Comparison of ENCODE assay signal across 27 cellular contexts in the genomic region with DNA sequence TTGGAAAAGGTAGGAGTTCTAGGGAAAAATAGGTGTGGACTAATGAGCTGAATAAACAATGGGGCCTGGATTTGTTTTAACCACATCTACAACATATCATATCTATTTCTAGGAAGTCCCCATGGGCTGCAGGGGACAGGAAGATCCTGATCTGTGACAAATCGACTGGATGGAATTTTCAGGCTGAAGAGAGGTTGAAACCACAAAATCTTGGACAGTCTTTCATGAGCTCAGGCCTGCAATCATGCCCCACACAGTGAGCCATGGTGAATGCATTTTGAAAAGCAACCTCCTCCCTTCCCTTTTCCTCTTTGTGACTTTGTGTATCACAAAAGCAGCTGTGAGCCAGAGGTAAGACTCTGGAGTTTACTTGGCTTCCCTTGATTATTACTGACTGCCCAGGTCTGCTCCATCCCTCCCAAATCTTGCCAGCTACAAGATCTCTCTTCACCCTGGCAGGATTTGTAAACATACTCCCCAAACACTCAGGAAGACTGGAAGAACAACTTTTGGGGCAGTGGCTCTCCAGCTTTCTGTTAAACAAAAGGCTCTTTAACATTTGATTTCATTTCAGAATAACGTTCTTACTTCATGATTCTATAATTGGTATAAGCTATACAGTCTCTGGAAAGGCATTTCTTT.
A peak's percentile ranks its signal among the peaks of the same experiment; 100 is the strongest.
DNase-seq lines count a peak whose midpoint lies in the region; ATAC-seq and TF ChIP-seq lines count a peak whose summit lies in the region.
"Had no signal": no experiment of that assay in that cellular context is flagged by ENCODE, and none has a peak within 500 bp of the region (broad histone marks: within the 10 kb centered on the region; RNA-seq: fewer than 3 reads in every experiment).

No MANE protein-coding gene starts in this region.

- H3K9me3 ChIP-seq in H9 (ENCODE audit: control insufficient read depth, low read depth, low read length) (no peaks in the 10 kb centered on the region), endodermal cell (ENCODE audit: control insufficient read depth, low read length) (no peaks in the 10 kb centered on the region), colonic mucosa (no peaks in the 10 kb centered on the region), ascending aorta (no peaks in the 10 kb centered on the region)
- H3K9me3 ChIP-seq: BLaER1, breast epithelium, left ventricle myocardium inferior, MG63, prostate gland, tibial artery had no signal

- no peak for ATAC-seq in HG03045 (IDR thresholded peaks at IDR 0.05; ENCODE audit: unreplicated experiment)
- ATAC-seq: Panc1, sciatic nerve, T-helper 17 cell had no signal

- H3T11ph ChIP-seq in H9 (ENCODE audit: low read length) = no peak overlapping the region

- no peak overlapping the region for H3K14ac ChIP-seq in H9 (ENCODE audit: insufficient read depth, low read length)

- WGBS in H9 (ENCODE audit: extremely low coverage, insufficient read length, low lambda C conversion rate) = no CpG with 5 or more reads among the region's 2 CpGs
- WGBS in endodermal cell (ENCODE audit: insufficient coverage in 1 of 2, insufficient read length in 1 of 2), 2 experiments = 81 to 100% methylated on average over 2 of the region's 2 CpGs

- no peaks in the 10 kb centered on the region for H4K20me1 ChIP-seq in H9 (ENCODE audit: control insufficient read depth, insufficient read depth, insufficient read length)
- H4K20me1 ChIP-seq: BLaER1 had no signal

- H3K4me3 ChIP-seq in endodermal cell (ENCODE audit: low read length) (peak overlapping the region; percentile 4), colonic mucosa (no peak overlapping the region), ascending aorta (no peak overlapping the region)
- H3K4me3 ChIP-seq: BLaER1, breast epithelium, left ventricle myocardium inferior, MG63, prostate gland, tibial artery had no signal

- H3K36me3 ChIP-seq in endodermal cell (ENCODE audit: control insufficient read depth, insufficient read depth, low read length) (no peaks in the 10 kb centered on the region), colonic mucosa (no peaks in the 10 kb centered on the region), ascending aorta (no peaks in the 10 kb centered on the region)
- H3K36me3 ChIP-seq: BLaER1, breast epithelium, left ventricle myocardium inferior, MG63, prostate gland, tibial artery had no signal

- H4K5ac ChIP-seq in H9 (ENCODE audit: insufficient read length, low read depth, low read length) = no peak overlapping the region

- intact Hi-C loops in colonic mucosa (cut with DNase I) = no loop called here
- intact Hi-C loops in ascending aorta (cut with DNase I) = no loop called here

- TF ChIP-seq CTCF in H9 (conservative IDR thresholded peaks at IDR 0.05) (no peak), endodermal cell (conservative IDR thresholded peaks at IDR 0.05) (no peak), neural crest cell (conservative IDR thresholded peaks at IDR 0.05) (no peak), colonic mucosa (IDR thresholded peaks at IDR 0.05) (no peak), ascending aorta (IDR thresholded peaks at IDR 0.05) (no peak)

- H2AFZ ChIP-seq in H9 (ENCODE audit: low read length) = peak overlapping the region; percentile 67

- no peak overlapping the region for H4K91ac ChIP-seq in H9 (ENCODE audit: insufficient read length, low read depth, low read length)

- H3K18ac ChIP-seq in H9 (ENCODE audit: insufficient read length, low read depth, low read length) = no peak overlapping the region

- H3K23me2 ChIP-seq in H9 (ENCODE audit: insufficient read length, low read depth, low read length, poor library complexity, severe bottlenecking) = no peaks in the 10 kb centered on the region

- H2AK5ac ChIP-seq in H9 (ENCODE audit: insufficient read length, low read length) = no peak overlapping the region

- H3K36me3 Mint-ChIP-seq in H9 (ENCODE audit: insufficient read depth in 1 of 3, low read depth in 3 of 3) (no peaks in the 10 kb centered on the region), endodermal cell (ENCODE audit: low read depth) (no peaks in the 10 kb centered on the region), neural crest cell (ENCODE audit: low read depth) (no peaks in the 10 kb centered on the region)
- H3K36me3 Mint-ChIP-seq: activated naive CD4-positive, alpha-beta T cell treated with anti-CD3 and anti-CD28 coated beads, Interleukin-2, amount 10 ng/mL, durations not matched to agents 7 days and 5 days; mesothelial cell of epicardium; naive B cell had no signal

- H3K79me2 ChIP-seq in H9 (ENCODE audit: insufficient read depth, low read length) = no peaks in the 10 kb centered on the region

- no peak overlapping the region for H2BK12ac ChIP-seq in H9 (ENCODE audit: insufficient read length, low read depth, low read length)

- H3K4me1 Mint-ChIP-seq in H9 (peaks cover 19 to 22% of the 10 kb centered on the region in 2 experiments), endodermal cell (peaks cover 17% of the 10 kb centered on the region), neural crest cell (peaks cover 4% of the 10 kb centered on the region)
- H3K4me1 Mint-ChIP-seq: activated CD4-positive, alpha-beta memory T cell treated with anti-CD3 and anti-CD28 coated beads, Interleukin-2, amount 10 ng/mL, durations not matched to agents 7 days and 5 days; activated naive CD4-positive, alpha-beta T cell treated with anti-CD3 and anti-CD28 coated beads, Interleukin-2, amount 10 ng/mL, durations not matched to agents 7 days and 5 days; naive B cell; T-helper 17 cell had no signal

- H3K4me3 Mint-ChIP-seq in H9 (no peak overlapping the region), endodermal cell (no peak overlapping the region), neural crest cell (no peak overlapping the region)
- H3K4me3 Mint-ChIP-seq: activated CD4-positive, alpha-beta memory T cell treated with anti-CD3 and anti-CD28 coated beads, Interleukin-2, amount 10 ng/mL, durations not matched to agents 7 days and 5 days; activated naive CD4-positive, alpha-beta T cell treated with anti-CD3 and anti-CD28 coated beads, Interleukin-2, amount 10 ng/mL, durations not matched to agents 7 days and 5 days; mesothelial cell of epicardium; naive B cell; T-helper 17 cell had no signal

- H3K27me3 ChIP-seq in H9 (ENCODE audit: insufficient read depth, low read length) = no peaks in the 10 kb centered on the region
- H3K27me3 ChIP-seq in endodermal cell (ENCODE audit: control insufficient read depth, insufficient read depth, low read length, poor library complexity, severe bottlenecking) = no peaks in the 10 kb centered on the region
- H3K27me3 ChIP-seq in colonic mucosa = no peaks in the 10 kb centered on the region
- H3K27me3 ChIP-seq in ascending aorta = no peaks in the 10 kb centered on the region
- H3K27me3 ChIP-seq: BLaER1, breast epithelium, MG63, tibial artery had no signal

- H3K27ac Mint-ChIP-seq in H9 (peak overlapping the region; percentile 56 to 65 (median 60); a peak in 5 of 7 replicates), endodermal cell (peak overlapping the region; percentile 67), neural crest cell (ENCODE audit: unreplicated experiment) (peak overlapping the region; percentile 92)
- H3K27ac Mint-ChIP-seq: activated CD4-positive, alpha-beta memory T cell treated with anti-CD3 and anti-CD28 coated beads, Interleukin-2, amount 10 ng/mL, durations not matched to agents 7 days and 5 days; activated naive CD4-positive, alpha-beta T cell treated with anti-CD3 and anti-CD28 coated beads, Interleukin-2, amount 10 ng/mL, durations not matched to agents 7 days and 5 days; mesothelial cell of epicardium; naive B cell; T-helper 17 cell had no signal

- H2BK120ac ChIP-seq in H9 (ENCODE audit: low read depth, low read length, poor library complexity, severe bottlenecking) = no peak overlapping the region

- no peak overlapping the region for H3K4me2 ChIP-seq in H9 (ENCODE audit: insufficient read depth, insufficient read length, low read length)
- H3K4me2 ChIP-seq: BLaER1 had no signal

- H3K9ac ChIP-seq in H9 (ENCODE audit: extremely low read depth, insufficient read length, low read length) = no peak overlapping the region
- no peak overlapping the region for H3K9ac ChIP-seq in endodermal cell (ENCODE audit: extremely low read depth, low read length, poor library complexity, severe bottlenecking)
- H3K9ac ChIP-seq in colonic mucosa (ENCODE audit: low read depth in 2 of 2, low read length in 2 of 2) = no peak overlapping the region
- H3K9ac ChIP-seq: BLaER1 had no signal

- H3K27me3 Mint-ChIP-seq in H9 (ENCODE audit: low read depth) (no peaks in the 10 kb centered on the region), endodermal cell (ENCODE audit: insufficient read depth) (no peaks in the 10 kb centered on the region), neural crest cell (ENCODE audit: low read depth) (peaks cover 2% of the 10 kb centered on the region)
- H3K27me3 Mint-ChIP-seq: activated naive CD4-positive, alpha-beta T cell treated with anti-CD3 and anti-CD28 coated beads, Interleukin-2, amount 10 ng/mL, durations not matched to agents 7 days and 5 days had no signal

- H3K56ac ChIP-seq in H9 (ENCODE audit: insufficient read length, low read depth, low read length) = no peak overlapping the region

- H3K23ac ChIP-seq in H9 (ENCODE audit: insufficient read length, low read depth, low read length) = no peak overlapping the region

- no peak overlapping the region for H4K8ac ChIP-seq in H9 (replicated peaks; ENCODE audit: insufficient read length, low read depth, low read length)

- H3K9me3 Mint-ChIP-seq in H9 (no peaks in the 10 kb centered on the region), endodermal cell (no peaks in the 10 kb centered on the region), neural crest cell (no peaks in the 10 kb centered on the region)
- H3K9me3 Mint-ChIP-seq: activated CD4-positive, alpha-beta memory T cell treated with anti-CD3 and anti-CD28 coated beads, Interleukin-2, amount 10 ng/mL, durations not matched to agents 7 days and 5 days; activated naive CD4-positive, alpha-beta T cell treated with anti-CD3 and anti-CD28 coated beads, Interleukin-2, amount 10 ng/mL, durations not matched to agents 7 days and 5 days; mesothelial cell of epicardium; naive B cell had no signal

- no peak overlapping the region for H3K4ac ChIP-seq in H9 (ENCODE audit: low read depth, low read length)

- no peak overlapping the region for H2BK5ac ChIP-seq in H9 (ENCODE audit: insufficient read length, low read length)

- H2BK20ac ChIP-seq in H9 (ENCODE audit: low read depth, low read length, poor library complexity, severe bottlenecking) = no peak overlapping the region

- no peaks in the 10 kb centered on the region for H3K79me1 ChIP-seq in H9 (ENCODE audit: insufficient read depth, low read depth, low read length, poor library complexity, severe bottlenecking)

- H2BK15ac ChIP-seq in H9 (ENCODE audit: low read depth, low read length) = no peak overlapping the region

- H3K27ac ChIP-seq in H9 (ENCODE audit: insufficient read length, low read depth, low read length) (no peak overlapping the region), endodermal cell (ENCODE audit: low read depth, low read length) (no peak overlapping the region), colonic mucosa (no peak overlapping the region), ascending aorta (no peak overlapping the region)
- H3K27ac ChIP-seq: BLaER1, breast epithelium, left ventricle myocardium inferior, prostate gland, tibial artery had no signal

- DNase-seq in EH (ENCODE audit: low read depth) = peak; percentile 11
- no peak for DNase-seq in H9
- DNase-seq in endodermal cell = no peak
- no peak for DNase-seq in neural crest cell (ENCODE audit: low read depth, low spot score)
- DNase-seq in colonic mucosa = no peak
- no peak for DNase-seq in ascending aorta (ENCODE audit: low spot score in 2 of 2)
- DNase-seq: activated CD4-positive, alpha-beta memory T cell treated with anti-CD3 and anti-CD28 coated beads, Interleukin-2, amount 10 ng/mL, durations not matched to agents 7 days and 5 days; activated CD8-positive, alpha-beta memory T cell treated with anti-CD3 and anti-CD28 coated beads, Interleukin-2, amount 50 U/mL, for 4 hours; activated naive CD4-positive, alpha-beta T cell treated with anti-CD3 and anti-CD28 coated beads, Interleukin-2, amount 10 ng/mL, durations not matched to agents 7 days and 5 days; KBM-7; left ventricle myocardium inferior; MG63; naive B cell; NCI-H1105 treated with DMSO at 0.1 percent for 48 hours; NCI-H1930; nucleus accumbens; SHP77; stimulated activated CD4-positive, alpha-beta T cell treated with anti-CD3 and anti-CD28 coated beads, Interleukin-4, amount 100 ng/mL, for 24 hours; T-helper 17 cell; tibial artery had no signal

- H3K4me1 ChIP-seq in H9 (ENCODE audit: insufficient read depth, low read length) (peaks cover 3% of the 10 kb centered on the region; the same call in 1 of the 2 replicates), endodermal cell (ENCODE audit: control insufficient read depth, insufficient read depth, low read length) (peaks cover 3% of the 10 kb centered on the region), colonic mucosa (no peaks in the 10 kb centered on the region), ascending aorta (no peaks in the 10 kb centered on the region)
- H3K4me1 ChIP-seq: BLaER1, breast epithelium, left ventricle myocardium inferior, prostate gland, tibial artery had no signal
